Comparison of ENCODE assay signal across 1 cellular context in the genomic region with DNA sequence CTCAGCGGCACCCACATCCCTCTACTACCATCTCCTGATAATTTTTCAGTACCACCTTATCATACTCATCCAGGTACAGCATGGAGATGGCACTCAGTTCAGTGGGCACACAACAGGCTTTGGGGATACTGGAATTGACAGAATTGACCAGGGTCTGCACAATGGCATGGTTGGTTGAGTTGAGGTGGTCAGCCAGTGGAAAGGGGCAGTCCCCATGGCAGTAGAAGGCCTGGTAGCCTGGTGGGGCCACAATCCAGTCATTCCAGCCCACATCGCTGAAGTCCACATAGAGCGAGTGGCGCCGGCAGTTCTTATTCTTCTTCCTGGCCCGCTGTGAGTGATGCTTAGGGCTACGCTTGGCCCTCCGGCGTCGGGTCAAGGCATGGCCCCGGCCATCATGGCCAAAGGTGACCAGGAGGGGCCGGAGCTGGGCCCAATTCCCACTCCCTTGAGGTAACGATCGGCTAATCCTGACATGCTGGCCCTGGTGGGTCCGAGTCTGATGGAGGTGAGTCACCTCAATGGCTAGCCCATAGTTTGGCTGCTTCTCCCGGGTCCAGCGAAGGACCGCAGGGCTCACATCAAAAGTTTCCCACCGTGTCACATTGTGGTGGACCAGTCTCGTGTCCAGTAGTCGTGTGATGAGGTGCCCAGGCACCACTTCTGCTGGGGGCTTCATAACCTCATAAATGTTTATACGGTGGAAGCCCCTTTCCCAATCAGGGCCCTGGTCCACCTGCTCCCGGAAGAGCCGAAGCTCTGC.
TF ChIP-seq lines count a peak whose summit lies in the region.

No MANE protein-coding gene starts in this region.

TF ChIP-seq in endothelial cell of umbilical vein, 7 proteins besides CTCF, POLR2A, EP300 and RAD21:
- TF ChIP-seq, protein P1, sequence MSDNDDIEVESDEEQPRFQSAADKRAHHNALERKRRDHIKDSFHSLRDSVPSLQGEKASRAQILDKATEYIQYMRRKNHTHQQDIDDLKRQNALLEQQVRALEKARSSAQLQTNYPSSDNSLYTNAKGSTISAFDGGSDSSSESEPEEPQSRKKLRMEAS (IDR thresholded peaks at IDR 0.05; ENCODE audit: insufficient read depth, insufficient read length): no peak
- TF ChIP-seq JUN (IDR thresholded peaks at IDR 0.05; ENCODE audit: borderline replicate concordance, insufficient read depth, insufficient read length, low read depth): no peak
- no peak for TF ChIP-seq EZH2 (IDR thresholded peaks at IDR 0.05; ENCODE audit: borderline replicate concordance, low read depth, low read length, severe bottlenecking)
- TF ChIP-seq MYC (IDR thresholded peaks at IDR 0.05; ENCODE audit: low read depth, low read length): no peak
- TF ChIP-seq POLR2AphosphoS5 (IDR thresholded peaks at IDR 0.05; ENCODE audit: insufficient read depth, low read depth, low read length): no peak
- TF ChIP-seq GATA2 (IDR thresholded peaks at IDR 0.05; ENCODE audit: insufficient read depth, insufficient read length, low read depth, low read length): no peak
- TF ChIP-seq FOS (IDR thresholded peaks at IDR 0.05; ENCODE audit: borderline replicate concordance, insufficient read depth, low read length): no peak
